In the genomic region with DNA sequence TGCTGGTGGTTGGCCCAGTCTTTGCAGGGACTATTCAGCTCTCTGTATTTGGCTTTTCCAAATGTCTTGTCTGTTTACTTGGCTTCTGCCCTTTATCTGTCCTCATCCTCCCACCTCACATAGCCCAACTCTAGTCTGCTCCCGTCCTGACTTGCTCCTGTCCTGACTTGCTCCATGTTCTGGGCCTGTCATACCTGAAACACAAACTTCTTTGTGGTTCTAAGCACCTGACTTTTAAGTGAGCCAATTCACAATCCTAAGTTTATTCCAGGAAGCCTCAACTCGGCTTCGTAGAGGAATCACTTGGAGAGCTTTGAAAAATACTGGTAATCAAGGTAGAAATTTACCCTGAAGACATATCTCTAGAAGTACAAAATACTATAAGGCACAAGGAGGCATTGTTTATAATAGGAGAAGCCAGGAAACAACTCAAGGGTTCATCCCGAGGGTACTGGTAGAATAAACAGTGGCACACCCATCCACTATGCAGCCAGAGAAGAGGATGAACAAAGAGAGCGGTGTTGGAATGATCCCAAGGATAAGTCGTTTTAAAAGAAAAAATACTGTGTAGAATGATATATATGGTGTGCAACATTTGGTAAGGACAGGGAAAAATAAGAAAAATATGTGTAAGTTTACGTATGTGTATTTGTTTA, we compare ENCODE assay signal across 23 cellular contexts.
DNase-seq lines count a peak whose midpoint lies in the region; ATAC-seq and TF ChIP-seq lines count a peak whose summit lies in the region.
"Had no signal": no experiment of that assay in that cellular context is flagged by ENCODE, and none has a peak within 500 bp of the region (broad histone marks: within the 10 kb centered on the region; RNA-seq: fewer than 3 reads in every experiment).

No MANE protein-coding gene starts in this region.

- peak; percentile 38 for DNase-seq in NCI-H1092 treated with DMSO at 0.1 percent for 48 hours (lab: John Stamatoyannopoulos, UW)
- DNase-seq in NCI-H1092 (lab: John Stamatoyannopoulos, UW): no peak
- peak; percentile 58 for DNase-seq in NCI-H69 (lab: John Stamatoyannopoulos, UW)
- peak; percentile 88 for DNase-seq in epithelial cell of esophagus (ENCODE audit: low read depth)
- DNase-seq in prostate gland (ENCODE audit: low spot score): peak; percentile 54
- DNase-seq in brain microvascular endothelial cell: no peak
- no peak for DNase-seq in HuH-7 (ENCODE audit: low spot score)
- DNase-seq: ACHN; CD4-positive, alpha-beta memory T cell; DMS153; Kasumi-1; MG63; NCI-H146; NCI-H2029; NCI-H446; NCI-H526 treated with DMSO at 0.1 percent for 48 hours; PC-9; RPMI8226; T-cell had no signal

- H3K27me3 ChIP-seq in prostate gland (replicated peaks; ENCODE audit: insufficient read depth) (no peaks in the 10 kb centered on the region), brain microvascular endothelial cell (replicated peaks) (no peaks in the 10 kb centered on the region)
- H3K27me3 ChIP-seq: BLaER1 treated with 17β-estradiol and CSF1 and Interleukin-3, amounts not matched to agents 10 nM and 100 nM; MG63 had no signal

- peak overlapping the region in 1 of 2 donors; percentile 40 for H3K27ac ChIP-seq in prostate gland
- no peak overlapping the region for H3K27ac ChIP-seq in brain microvascular endothelial cell
- H3K27ac ChIP-seq: 22Rv1; BLaER1 treated with 17β-estradiol and CSF1 and Interleukin-3, amounts not matched to agents 10 nM and 100 nM; PC-9 had no signal

- no peaks in the 10 kb centered on the region for H3K36me3 ChIP-seq in prostate gland
- H3K36me3 ChIP-seq in brain microvascular endothelial cell (replicated peaks): no peaks in the 10 kb centered on the region
- H3K36me3 ChIP-seq: BLaER1 treated with 17β-estradiol and CSF1 and Interleukin-3, amounts not matched to agents 10 nM and 100 nM; MG63 had no signal

- no peak for TF ChIP-seq CTCF in epithelial cell of esophagus (IDR thresholded peaks at IDR 0.05; ENCODE audit: insufficient read depth, low read depth, low read length, missing control alignments)
- TF ChIP-seq CTCF in prostate gland (IDR thresholded peaks at IDR 0.05): no peak
- TF ChIP-seq CTCF in brain microvascular endothelial cell (IDR thresholded peaks at IDR 0.05; ENCODE audit: low read depth, low read length, missing control alignments): no peak

- intact Hi-C loops in prostate gland (cut with DNase I): no loop called here

- H3K4me3 ChIP-seq in epithelial cell of esophagus (ENCODE audit: low read length) (no peak overlapping the region), prostate gland (no peak overlapping the region), brain microvascular endothelial cell (ENCODE audit: low read depth, low read length) (no peak overlapping the region)
- H3K4me3 ChIP-seq: BLaER1 treated with 17β-estradiol and CSF1 and Interleukin-3, amounts not matched to agents 10 nM and 100 nM; MG63; PC-9 had no signal

- no peaks in the 10 kb centered on the region for H3K4me1 ChIP-seq in prostate gland (replicated peaks)
- H3K4me1 ChIP-seq: BLaER1 treated with 17β-estradiol and CSF1 and Interleukin-3, amounts not matched to agents 10 nM and 100 nM had no signal

- WGBS in prostate gland: 30% methylated on average over 7 of the region's 7 CpGs

- ATAC-seq in GM21515 (IDR thresholded peaks at IDR 0.05; ENCODE audit: unreplicated experiment): no peak
- ATAC-seq: SK-N-SH treated with all-trans-retinoic acid at 6 μM for 48 hours, T-cell had no signal

- TF ChIP-seq POLR2A in prostate gland (IDR thresholded peaks at IDR 0.05): no peak

- no peaks in the 10 kb centered on the region for H3K9me3 ChIP-seq in prostate gland
- H3K9me3 ChIP-seq: BLaER1 treated with 17β-estradiol and CSF1 and Interleukin-3, amounts not matched to agents 10 nM and 100 nM; MG63 had no signal

- in situ Hi-C loops in brain microvascular endothelial cell (cut with HindIII; ENCODE audit: low pct_ligation_motif_present, low sequenced_read_pairs): no loop called here

Comparison
In these comparisons a context has a peak if more than half of its experiments do, and no peak if none do; other contexts are left out.
1. DNase-seq: peak in NCI-H1092 treated with DMSO at 0.1 percent for 48 hours (single experiment), NCI-H69 (single experiment), epithelial cell of esophagus (single experiment) and prostate gland (single experiment); none in NCI-H1092 (single experiment), brain microvascular endothelial cell (single experiment) and HuH-7 (single experiment).